ENCODE assay signal across 1 cellular context in genomic region chr10:102743588-102744373, GRCh38.
TF ChIP-seq lines count a peak whose summit lies in the region.

Gene WBP1L, plus strand, starts transcription at chr10:102743948. Its CDS starts 106 bp downstream, at chr10:102744054.

TF ChIP-seq in GM12878, 131 proteins besides CTCF, POLR2A, EP300 and RAD21 (continued from another document and continues in another):
- TF ChIP-seq MYB (IDR thresholded peaks at IDR 0.05; ENCODE audit: borderline replicate concordance, low read depth, low read length), result no peak
- TF ChIP-seq ZBTB40 (IDR thresholded peaks at IDR 0.05; ENCODE audit: borderline replicate concordance), result peak; percentile 92
- TF ChIP-seq, protein P1, sequence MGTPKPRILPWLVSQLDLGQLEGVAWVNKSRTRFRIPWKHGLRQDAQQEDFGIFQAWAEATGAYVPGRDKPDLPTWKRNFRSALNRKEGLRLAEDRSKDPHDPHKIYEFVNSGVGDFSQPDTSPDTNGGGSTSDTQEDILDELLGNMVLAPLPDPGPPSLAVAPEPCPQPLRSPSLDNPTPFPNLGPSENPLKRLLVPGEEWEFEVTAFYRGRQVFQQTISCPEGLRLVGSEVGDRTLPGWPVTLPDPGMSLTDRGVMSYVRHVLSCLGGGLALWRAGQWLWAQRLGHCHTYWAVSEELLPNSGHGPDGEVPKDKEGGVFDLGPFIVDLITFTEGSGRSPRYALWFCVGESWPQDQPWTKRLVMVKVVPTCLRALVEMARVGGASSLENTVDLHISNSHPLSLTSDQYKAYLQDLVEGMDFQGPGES (IDR thresholded peaks at IDR 0.05), result peak; percentile 91
- no peak for TF ChIP-seq ZNF384 (IDR thresholded peaks at IDR 0.05; ENCODE audit: borderline replicate concordance, low read depth, low read length)
- no peak for TF ChIP-seq NFXL1 (IDR thresholded peaks at IDR 0.05; ENCODE audit: borderline replicate concordance)
- no peak for TF ChIP-seq BRCA1 (IDR thresholded peaks at IDR 0.05; ENCODE audit: low read depth, low read length)
- peak; percentile 85 to 90 for TF ChIP-seq IKZF2 (IDR thresholded peaks at IDR 0.05)
- no peak for TF ChIP-seq SMAD5 (IDR thresholded peaks at IDR 0.05; ENCODE audit: low read depth)
- TF ChIP-seq CREM (IDR thresholded peaks at IDR 0.05; ENCODE audit: low read depth), result peak; percentile 70; the same call in 1 of the 2 replicates
- TF ChIP-seq BCL11A (IDR thresholded peaks at IDR 0.05; ENCODE audit: low read depth, low read length), result no peak
- no peak for TF ChIP-seq IRF5 (IDR thresholded peaks at IDR 0.05; ENCODE audit: borderline replicate concordance)
- no peak for TF ChIP-seq PAX8 (IDR thresholded peaks at IDR 0.05)
- TF ChIP-seq EGR1 (IDR thresholded peaks at IDR 0.05; ENCODE audit: borderline replicate concordance in 1 of 2, low read depth in 2 of 2, low read length in 2 of 2), result peak in 1 of 2 experiments; percentile 41; a peak in 1 of 3 replicates
- peak; percentile 45 for TF ChIP-seq RUNX3 (IDR thresholded peaks at IDR 0.05; ENCODE audit: low read length)
- TF ChIP-seq CHD1 (IDR thresholded peaks at IDR 0.05; ENCODE audit: low read depth, low read length), result peak; percentile 33; the same call in 1 of the 2 replicates
- no peak for TF ChIP-seq BMI1 (IDR thresholded peaks at IDR 0.05; ENCODE audit: borderline replicate concordance)
- TF ChIP-seq TAF1 (IDR thresholded peaks at IDR 0.05; ENCODE audit: borderline replicate concordance, low read depth, low read length), result no peak
- TF ChIP-seq ZNF207 (IDR thresholded peaks at IDR 0.05; ENCODE audit: borderline replicate concordance), result no peak
- no peak; the same call in none of the 2 replicates for TF ChIP-seq LARP7 (IDR thresholded peaks at IDR 0.05)
- 0 out of 4 replicates have a peak, but pooled peaks of 1 of the 2 experiments have one; percentile 25 for TF ChIP-seq ETV6 (conservative IDR thresholded peaks at IDR 0.05 in 1 of 2, IDR thresholded peaks at IDR 0.05 in 1 of 2; ENCODE audit: borderline replicate concordance in 1 of 2, low read depth in 1 of 2)
- TF ChIP-seq CEBPB (IDR thresholded peaks at IDR 0.05; ENCODE audit: borderline replicate concordance in 1 of 2, low read depth in 2 of 2, low read length in 2 of 2), result no peak
- no peak for TF ChIP-seq SUZ12 (IDR thresholded peaks at IDR 0.05; ENCODE audit: unreplicated experiment)
- peak; percentile 76; the same call in 1 of the 2 replicates for TF ChIP-seq BACH1 (IDR thresholded peaks at IDR 0.05; ENCODE audit: borderline replicate concordance)
- no peak for TF ChIP-seq SMARCA5 (IDR thresholded peaks at IDR 0.05)
- peak; percentile 91 for TF ChIP-seq E4F1 (IDR thresholded peaks at IDR 0.05; ENCODE audit: borderline replicate concordance, partially characterized antibody)
- TF ChIP-seq, protein P2, sequence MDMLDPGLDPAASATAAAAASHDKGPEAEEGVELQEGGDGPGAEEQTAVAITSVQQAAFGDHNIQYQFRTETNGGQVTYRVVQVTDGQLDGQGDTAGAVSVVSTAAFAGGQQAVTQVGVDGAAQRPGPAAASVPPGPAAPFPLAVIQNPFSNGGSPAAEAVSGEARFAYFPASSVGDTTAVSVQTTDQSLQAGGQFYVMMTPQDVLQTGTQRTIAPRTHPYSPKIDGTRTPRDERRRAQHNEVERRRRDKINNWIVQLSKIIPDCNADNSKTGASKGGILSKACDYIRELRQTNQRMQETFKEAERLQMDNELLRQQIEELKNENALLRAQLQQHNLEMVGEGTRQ (IDR thresholded peaks at IDR 0.05; ENCODE audit: borderline replicate concordance, low read depth, low read length), result no peak
- TF ChIP-seq ZZZ3 (IDR thresholded peaks at IDR 0.05; ENCODE audit: control insufficient read depth, insufficient read length, low read depth), result no peak
- no peak for TF ChIP-seq WRNIP1 (IDR thresholded peaks at IDR 0.05; ENCODE audit: borderline replicate concordance, low read depth, low read length)
- TF ChIP-seq NFYA (IDR thresholded peaks at IDR 0.05; ENCODE audit: borderline replicate concordance, low read depth, low read length), result peak; percentile 55
- no peak for TF ChIP-seq RB1 (IDR thresholded peaks at IDR 0.05; ENCODE audit: borderline replicate concordance)
- no peak for TF ChIP-seq USF1 (IDR thresholded peaks at IDR 0.05; ENCODE audit: borderline replicate concordance, extremely low read length, insufficient read depth, low read depth, low read length)
- no peak for TF ChIP-seq ZSCAN29 (IDR thresholded peaks at IDR 0.05)
- TF ChIP-seq, protein P3, sequence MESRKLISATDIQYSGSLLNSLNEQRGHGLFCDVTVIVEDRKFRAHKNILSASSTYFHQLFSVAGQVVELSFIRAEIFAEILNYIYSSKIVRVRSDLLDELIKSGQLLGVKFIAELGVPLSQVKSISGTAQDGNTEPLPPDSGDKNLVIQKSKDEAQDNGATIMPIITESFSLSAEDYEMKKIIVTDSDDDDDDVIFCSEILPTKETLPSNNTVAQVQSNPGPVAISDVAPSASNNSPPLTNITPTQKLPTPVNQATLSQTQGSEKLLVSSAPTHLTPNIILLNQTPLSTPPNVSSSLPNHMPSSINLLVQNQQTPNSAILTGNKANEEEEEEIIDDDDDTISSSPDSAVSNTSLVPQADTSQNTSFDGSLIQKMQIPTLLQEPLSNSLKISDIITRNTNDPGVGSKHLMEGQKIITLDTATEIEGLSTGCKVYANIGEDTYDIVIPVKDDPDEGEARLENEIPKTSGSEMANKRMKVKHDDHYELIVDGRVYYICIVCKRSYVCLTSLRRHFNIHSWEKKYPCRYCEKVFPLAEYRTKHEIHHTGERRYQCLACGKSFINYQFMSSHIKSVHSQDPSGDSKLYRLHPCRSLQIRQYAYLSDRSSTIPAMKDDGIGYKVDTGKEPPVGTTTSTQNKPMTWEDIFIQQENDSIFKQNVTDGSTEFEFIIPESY (IDR thresholded peaks at IDR 0.05), result no peak
- no peak for TF ChIP-seq MTA3 (IDR thresholded peaks at IDR 0.05; ENCODE audit: borderline replicate concordance, low read length)
- TF ChIP-seq HDAC2 (IDR thresholded peaks at IDR 0.05), result no peak
- TF ChIP-seq PKNOX1 (IDR thresholded peaks at IDR 0.05), result peak; percentile 99
- no peak for TF ChIP-seq RAD51 (IDR thresholded peaks at IDR 0.05)
- TF ChIP-seq EZH2 (IDR thresholded peaks at IDR 0.05; ENCODE audit: borderline replicate concordance, control insufficient read depth, low read depth, low read length), result no peak
- peak; percentile 54 for TF ChIP-seq EED (IDR thresholded peaks at IDR 0.05; ENCODE audit: low read depth)
- no peak for TF ChIP-seq FOXK2 (IDR thresholded peaks at IDR 0.05)
- TF ChIP-seq CBX5 (IDR thresholded peaks at IDR 0.05; ENCODE audit: low read depth), result no peak
- no peak for TF ChIP-seq SMAD1 (IDR thresholded peaks at IDR 0.05; ENCODE audit: low read depth, partially characterized antibody)
- TF ChIP-seq RCOR1 (conservative IDR thresholded peaks at IDR 0.05; ENCODE audit: low read depth, low read length), result no peak
- TF ChIP-seq MLLT1 (IDR thresholded peaks at IDR 0.05), result no peak; the same call in 1 of the 2 replicates
- peak; percentile 62 for TF ChIP-seq FOS (IDR thresholded peaks at IDR 0.05; ENCODE audit: borderline replicate concordance, extremely low read depth, insufficient read length)
- TF ChIP-seq, protein P4, sequence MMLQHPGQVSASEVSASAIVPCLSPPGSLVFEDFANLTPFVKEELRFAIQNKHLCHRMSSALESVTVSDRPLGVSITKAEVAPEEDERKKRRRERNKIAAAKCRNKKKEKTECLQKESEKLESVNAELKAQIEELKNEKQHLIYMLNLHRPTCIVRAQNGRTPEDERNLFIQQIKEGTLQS (IDR thresholded peaks at IDR 0.05; ENCODE audit: borderline replicate concordance, extremely low read depth, low read depth, low read length), result no peak
- TF ChIP-seq ZNF622 (IDR thresholded peaks at IDR 0.05), result no peak
- TF ChIP-seq PAX5 (IDR thresholded peaks at IDR 0.05; ENCODE audit: borderline replicate concordance, low read depth, low read length), result 0 out of 2 replicates have a peak, but pooled peaks have one; percentile 3
- TF ChIP-seq BHLHE40 (IDR thresholded peaks at IDR 0.05; ENCODE audit: borderline replicate concordance in 1 of 2, low read depth in 2 of 2, low read length in 1 of 2), result peak; percentile 31 to 55; a peak in 1 of 4 replicates
- TF ChIP-seq SRF (IDR thresholded peaks at IDR 0.05; ENCODE audit: low read depth in 2 of 2, low read length in 2 of 2), result no peak
